ENCODE assay signal across 24 cellular contexts in the genomic region with DNA sequence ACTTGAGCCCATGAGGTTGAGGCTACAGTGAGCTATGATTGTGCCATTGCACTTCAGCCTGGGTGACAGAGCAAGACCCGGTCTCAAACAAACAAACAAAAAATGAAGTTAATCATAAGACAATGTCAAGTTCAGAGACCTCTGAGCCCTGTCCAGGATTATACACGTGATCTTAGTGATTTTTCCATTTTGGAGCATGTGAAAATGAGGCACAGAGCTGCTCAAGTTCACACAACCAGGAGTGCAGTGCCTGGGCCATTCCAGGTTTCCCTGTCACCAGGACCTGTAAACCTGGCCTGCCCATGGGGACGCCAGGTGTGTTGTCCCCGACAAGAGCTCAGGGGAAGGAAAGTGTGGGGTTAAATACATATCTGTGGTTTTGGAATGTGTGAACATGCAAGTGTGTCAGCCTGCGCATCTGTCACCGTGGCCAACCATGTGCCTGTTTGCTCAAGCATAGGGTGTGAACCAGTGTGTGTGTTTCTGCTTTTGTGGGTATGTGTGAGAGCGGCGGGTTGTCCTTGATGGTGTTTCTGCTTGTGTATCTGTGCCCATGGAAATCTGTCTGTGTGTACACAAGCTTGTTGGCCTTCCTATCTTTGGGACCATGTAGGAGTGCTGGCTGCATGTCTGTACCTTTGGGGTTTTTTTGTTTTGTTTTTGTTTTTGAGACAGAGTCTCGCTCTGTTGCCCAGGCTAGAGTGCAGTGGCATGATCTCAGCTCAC. TPM values are rescaled to one million over a fixed set of nuclear protein-coding genes. Genes with fewer than 3 reads are reported as not detected.
A peak's percentile ranks its signal among the peaks of the same experiment; 100 is the strongest.
DNase-seq lines count a peak whose midpoint lies in the region; ATAC-seq, FAIRE-seq and TF ChIP-seq lines count a peak whose summit lies in the region.
"Had no signal": no experiment of that assay in that cellular context is flagged by ENCODE, and none has a peak within 500 bp of the region (broad histone marks: within the 10 kb centered on the region; RNA-seq: fewer than 3 reads in every experiment).

No MANE protein-coding gene starts in this region.

- no peaks in the 10 kb centered on the region for H3K79me1 ChIP-seq in H1 (ENCODE audit: low read depth, low read length)
- no peaks in the 10 kb centered on the region for H3K79me1 ChIP-seq in trophoblast cell (ENCODE audit: low read length)

- H4K8ac ChIP-seq in H1 (ENCODE audit: extremely low read depth, insufficient read depth, low read length) (no peak overlapping the region), trophoblast cell (ENCODE audit: low read depth, low read length) (no peak overlapping the region)

- no peak for ATAC-seq in heart left ventricle
- no peak for ATAC-seq in Right ventricle myocardium inferior
- no peak for ATAC-seq in GM21390 (IDR thresholded peaks at IDR 0.05; ENCODE audit: unreplicated experiment)
- ATAC-seq in GM21619 (IDR thresholded peaks at IDR 0.05; ENCODE audit: unreplicated experiment), result no peak

- no peak overlapping the region for H2BK15ac ChIP-seq in H1 (ENCODE audit: low read length)

- no peak for TF ChIP-seq EP300 in H1 (IDR thresholded peaks at IDR 0.05; ENCODE audit: borderline replicate concordance in 1 of 2, low read depth in 2 of 2, low read length in 2 of 2)

- H4K12ac ChIP-seq in trophoblast cell (ENCODE audit: low read depth, low read length), result no peak overlapping the region

- H4K5ac ChIP-seq in H1 (ENCODE audit: insufficient read length, low read depth, low read length), result no peak overlapping the region

- peak overlapping the region; percentile 51 for H3K27ac Mint-ChIP-seq in neural progenitor cell
- H3K27ac Mint-ChIP-seq: CD4-positive, alpha-beta T cell; mesothelial cell of epicardium; T-helper 2 cell treated with Interferon-gamma antibody and Interleukin-4, amounts not matched to agents 5 μg/mL and 100 μg/mL, for 36 hours had no signal

- H3K4me3 ChIP-seq in heart left ventricle, result no peak overlapping the region
- H3K4me3 ChIP-seq in H1 (ENCODE audit: extremely low read depth in 1 of 4, insufficient read depth in 2 of 4, low read depth in 3 of 4, low read length in 4 of 4), result no peak overlapping the region
- H3K4me3 ChIP-seq in neural progenitor cell, result no peak overlapping the region
- no peak overlapping the region for H3K4me3 ChIP-seq in uterus
- no peak overlapping the region for H3K4me3 ChIP-seq in trophoblast cell (ENCODE audit: low read depth, low read length)
- H3K4me3 ChIP-seq: cardiac muscle cell, SJCRH30, upper lobe of left lung had no signal

- peaks cover 0 to 63% (median 36%) of the 10 kb centered on the region in 12 donors for H3K4me1 ChIP-seq in heart left ventricle
- peaks cover 3 to 26% (median 19%) of the 10 kb centered on the region in 4 experiments; a peak in 6 of 7 replicates for H3K4me1 ChIP-seq in H1 (replicated peaks in 1 of 4; ENCODE audit: control insufficient read depth in 3 of 4, insufficient read depth in 4 of 4, low read length in 3 of 4)
- peaks cover 29% of the 10 kb centered on the region for H3K4me1 ChIP-seq in neural progenitor cell
- H3K4me1 ChIP-seq in uterus, result no peaks in the 10 kb centered on the region
- H3K4me1 ChIP-seq in trophoblast cell (ENCODE audit: control insufficient read depth in 1 of 2, insufficient read depth in 2 of 2, low read length in 2 of 2), result peaks cover 0 to 4% of the 10 kb centered on the region in 2 experiments
- H3K4me1 ChIP-seq: SJCRH30 had no signal

- H3K14ac ChIP-seq in H1 (ENCODE audit: insufficient read length), result no peak overlapping the region
- H3K14ac ChIP-seq in trophoblast cell (ENCODE audit: low read length), result no peak overlapping the region

- H3K36me3 Mint-ChIP-seq in neural progenitor cell, result no peaks in the 10 kb centered on the region
- H3K36me3 Mint-ChIP-seq: mesothelial cell of epicardium had no signal

- H3K27me3 Mint-ChIP-seq in neural progenitor cell (ENCODE audit: insufficient read depth, low read depth), result peaks cover 24% of the 10 kb centered on the region
- H3K27me3 Mint-ChIP-seq: CD4-positive, alpha-beta T cell had no signal

- H3K27me3 ChIP-seq in heart left ventricle (peaks cover 0 to 8% (median 0%) of the 10 kb centered on the region in 9 donors), H1 (replicated peaks in 1 of 4; ENCODE audit: control insufficient read depth in 3 of 4, extremely low read depth in 1 of 4, insufficient read depth in 3 of 4, low read length in 3 of 4) (peaks cover 0 to 3% (median 1%) of the 10 kb centered on the region in 4 experiments; a peak in 3 of 7 replicates), neural progenitor cell (peaks cover 20% of the 10 kb centered on the region), uterus (no peaks in the 10 kb centered on the region), trophoblast cell (ENCODE audit: insufficient read depth, low read length) (peaks cover 8% of the 10 kb centered on the region)

- H2AFZ ChIP-seq in H1 (ENCODE audit: low read length) (no peak overlapping the region), neural progenitor cell (replicated peaks) (no peak overlapping the region), trophoblast cell (ENCODE audit: insufficient read depth, low read length, poor library complexity) (no peak overlapping the region)

- intact Hi-C loops in heart left ventricle (cut with DNase I) (loop anchor here in 9 of 10 donors (2.0 to 10.0 kb wide), 6 partner anchors 22 to 165 kb away; partner anchors contain the start of genes FXYD3 (in 1 of the 9) and HPN (in 1 of the 9)), Right ventricle myocardium inferior (cut with DNase I) (no loop called here), uterus (cut with DNase I; ENCODE audit: low total_unique reads) (no loop called here)

- H3K4ac ChIP-seq in H1 (replicated peaks; ENCODE audit: insufficient read length, low read depth, low read length) (no peak overlapping the region), trophoblast cell (ENCODE audit: low read depth, low read length) (no peak overlapping the region)

- no peak for FAIRE-seq in H1 (lab: Jason Lieb, UNC)
- FAIRE-seq: HTR-8/SVneo, keratinocyte had no signal

- DNase-seq in heart left ventricle (peak in 1 of 5 donors; percentile 28), Right ventricle myocardium inferior (ENCODE audit: missing footprints) (no peak), H1 (ENCODE audit: low read depth in 1 of 2, low spot score in 2 of 2) (no peak), neural progenitor cell (ENCODE audit: low spot score) (no peak), uterus (no peak), trophoblast cell (no peak)
- DNase-seq: ACHN; CD4-positive, alpha-beta T cell; effector CD4-positive, alpha-beta T cell; NCI-H187 treated with DMSO at 0.1 percent for 48 hours; NCI-H510A; OCI-M1; SJCRH30; upper lobe of left lung had no signal

- H2BK120ac ChIP-seq in H1 (replicated peaks; ENCODE audit: low read depth, low read length) (no peak overlapping the region), trophoblast cell (ENCODE audit: insufficient read depth, low read length, poor library complexity) (no peak overlapping the region)

- H2BK5ac ChIP-seq in H1 (ENCODE audit: low read depth, low read length), result no peak overlapping the region
- no peak overlapping the region for H2BK5ac ChIP-seq in trophoblast cell (ENCODE audit: low read depth, low read length, poor library complexity)

- H3K9me3 ChIP-seq in heart left ventricle (no peaks in the 10 kb centered on the region), H1 (ENCODE audit: insufficient read depth in 2 of 2, low read depth in 1 of 2, low read length in 1 of 2) (no peaks in the 10 kb centered on the region), neural progenitor cell (ENCODE audit: low read depth) (no peaks in the 10 kb centered on the region), uterus (no peaks in the 10 kb centered on the region), trophoblast cell (ENCODE audit: insufficient read depth, low read depth, low read length) (peaks cover 4% of the 10 kb centered on the region)
- H3K9me3 ChIP-seq: SJCRH30, upper lobe of left lung had no signal

- TF ChIP-seq CTCF in heart left ventricle (IDR thresholded peaks at IDR 0.05), result no peak
- no peak for TF ChIP-seq CTCF in H1 (IDR thresholded peaks at IDR 0.05; ENCODE audit: control extremely low read depth in 1 of 3, insufficient read depth in 1 of 3, low read depth in 1 of 3, low read length in 3 of 3)
- TF ChIP-seq CTCF in neural progenitor cell (IDR thresholded peaks at IDR 0.05), result no peak
- TF ChIP-seq CTCF in uterus (IDR thresholded peaks at IDR 0.05), result no peak

- POLR2A ChIA-PET in H1 (lab: Charles Lee; ENCODE audit: partially characterized antibody), result interaction anchor here (0.7 to 2.8 kb wide), 6 partner anchors 11 to 69 kb away, joined by 3 to 9 read pairs (median 5); no protein-coding TSS in a partner anchor

- no peak overlapping the region for H3K9ac ChIP-seq in H1 (replicated peaks in 1 of 4; ENCODE audit: extremely low read depth in 1 of 4, low read depth in 3 of 4, low read length in 3 of 4)
- no peak overlapping the region for H3K9ac ChIP-seq in neural progenitor cell
- no peak overlapping the region for H3K9ac ChIP-seq in trophoblast cell (ENCODE audit: low read length)

- peaks cover 0 to 6% (median 0%) of the 10 kb centered on the region in 9 donors for H3K36me3 ChIP-seq in heart left ventricle
- no peaks in the 10 kb centered on the region for H3K36me3 ChIP-seq in H1 (ENCODE audit: control insufficient read depth in 2 of 4, insufficient read depth in 4 of 4, low read length in 3 of 4)
- H3K36me3 ChIP-seq in neural progenitor cell, result no peaks in the 10 kb centered on the region
- no peaks in the 10 kb centered on the region for H3K36me3 ChIP-seq in uterus
- H3K36me3 ChIP-seq in trophoblast cell (ENCODE audit: control insufficient read depth in 1 of 2, insufficient read depth in 2 of 2, low read length in 2 of 2), result no peaks in the 10 kb centered on the region
- H3K36me3 ChIP-seq: cardiac muscle cell, SJCRH30, upper lobe of left lung had no signal

- H3K79me2 ChIP-seq in H1 (ENCODE audit: control insufficient read depth in 1 of 2, insufficient read depth in 2 of 2, low read length in 2 of 2) (no peaks in the 10 kb centered on the region), neural progenitor cell (ENCODE audit: low read depth) (no peaks in the 10 kb centered on the region), trophoblast cell (ENCODE audit: control insufficient read depth, insufficient read depth, low read length, poor library complexity) (no peaks in the 10 kb centered on the region)

- 51 to 60% (median 55%) methylated on average over 9 of the region's 9 CpGs for WGBS in heart left ventricle, 4 donors
- 96% methylated on average over 9 of the region's 9 CpGs; no CpG with 5 or more reads in 1 of the 2 experiments for WGBS in H1 (ENCODE audit: extremely low coverage in 1 of 2, insufficient coverage in 1 of 2, insufficient read length in 1 of 2, insufficient replicate concordance in 2 of 2, low coverage in 1 of 2, low lambda C conversion rate in 2 of 2, missing lambda C conversion rate in 1 of 2), 2 experiments
- no CpG with 5 or more reads among the region's 9 CpGs for WGBS in trophoblast cell (ENCODE audit: extremely low coverage, insufficient coverage, insufficient read length)

- no peak overlapping the region for H2BK20ac ChIP-seq in H1 (ENCODE audit: low read length)

- no peak for TF ChIP-seq POLR2A in heart left ventricle (IDR thresholded peaks at IDR 0.05)
- no peak for TF ChIP-seq POLR2A in H1 (IDR thresholded peaks at IDR 0.05; ENCODE audit: control extremely low read depth in 1 of 2, low read depth in 2 of 2, low read length in 2 of 2)
- TF ChIP-seq POLR2A in uterus (IDR thresholded peaks at IDR 0.05), result no peak

- H3K23ac ChIP-seq in H1 (ENCODE audit: insufficient read length), result no peak overlapping the region
- H3K23ac ChIP-seq in trophoblast cell (ENCODE audit: low read length), result no peak overlapping the region

- peaks cover 19% of the 10 kb centered on the region for H3F3A ChIP-seq in neural progenitor cell (ENCODE audit: low read depth)

- H4K20me1 ChIP-seq in H1 (replicated peaks in 1 of 2; ENCODE audit: control insufficient read depth in 1 of 2, insufficient read depth in 2 of 2, low read length in 2 of 2) (no peaks in the 10 kb centered on the region), neural progenitor cell (ENCODE audit: low read depth) (peaks cover 3% of the 10 kb centered on the region)

- H3K4me2 ChIP-seq in H1 (ENCODE audit: insufficient read depth in 1 of 2, low read depth in 2 of 2, low read length in 2 of 2) (no peak overlapping the region), neural progenitor cell (no peak overlapping the region), trophoblast cell (ENCODE audit: low read length) (no peak overlapping the region)

- no peak overlapping the region for H3K56ac ChIP-seq in H1 (replicated peaks; ENCODE audit: insufficient read length, low read depth, low read length)

- H3K23me2 ChIP-seq in H1 (ENCODE audit: low read depth, low read length), result peaks cover 14% of the 10 kb centered on the region

- H3K18ac ChIP-seq in H1 (ENCODE audit: extremely low read depth, low read length), result no peak overlapping the region
- H3K18ac ChIP-seq in trophoblast cell (ENCODE audit: low read length), result no peak overlapping the region

- peaks cover 51% of the 10 kb centered on the region for H3K4me1 Mint-ChIP-seq in neural progenitor cell

- H2AK5ac ChIP-seq in H1 (ENCODE audit: low read depth, low read length) (no peak overlapping the region), trophoblast cell (ENCODE audit: low read length) (no peak overlapping the region)

- no peak overlapping the region for H2BK12ac ChIP-seq in H1 (ENCODE audit: low read depth, low read length)
- no peak overlapping the region for H2BK12ac ChIP-seq in trophoblast cell (ENCODE audit: low read length)

- TF ChIP-seq RAD21 in H1 (IDR thresholded peaks at IDR 0.05 in 1 of 2, conservative IDR thresholded peaks at IDR 0.05 in 1 of 2; ENCODE audit: low read depth in 2 of 2, low read length in 2 of 2), result no peak

- CTCF ChIA-PET in H1 (lab: Charles Lee; ENCODE audit: partially characterized antibody), result interaction anchor here (0.7 to 10.2 kb wide), 23 partner anchors 8 to 123 kb away, joined by 3 to 154 read pairs (median 6); partner anchors contain the start of genes FXYD3, FXYD5 and HPN

- H4K91ac ChIP-seq in H1 (replicated peaks; ENCODE audit: insufficient read length, low read length) (peak overlapping the region; percentile 11), trophoblast cell (ENCODE audit: low read depth, low read length) (no peak overlapping the region)

- H3K27ac ChIP-seq in heart left ventricle, result peak overlapping the region in 7 of 12 donors; percentile 89 to 100 (median 96)
- no peak overlapping the region for H3K27ac ChIP-seq in H1 (ENCODE audit: low read depth, low read length)
- H3K27ac ChIP-seq in neural progenitor cell, result no peak overlapping the region
- H3K27ac ChIP-seq in uterus, result peak overlapping the region; percentile 95 to 97
- no peak overlapping the region for H3K27ac ChIP-seq in trophoblast cell (ENCODE audit: low read depth, low read length)
- H3K27ac ChIP-seq: SJCRH30 had no signal

- H3K4me3 Mint-ChIP-seq in neural progenitor cell, result peak overlapping the region; percentile 8
- H3K4me3 Mint-ChIP-seq: CD4-positive, alpha-beta T cell; mesothelial cell of epicardium; T-helper 2 cell treated with Interferon-gamma antibody and Interleukin-4, amounts not matched to agents 5 μg/mL and 100 μg/mL, for 36 hours had no signal

- H3K9me3 Mint-ChIP-seq in neural progenitor cell, result peaks cover 8% of the 10 kb centered on the region
- H3K9me3 Mint-ChIP-seq: CD4-positive, alpha-beta T cell; mesothelial cell of epicardium; T-helper 2 cell treated with Interferon-gamma antibody and Interleukin-4, amounts not matched to agents 5 μg/mL and 100 μg/mL, for 36 hours had no signal

RNA-seq across cellular contexts. Expression of gene FXYD1, which starts 1.5 kb away (rescaled TPM):
- total RNA-seq in heart left ventricle, result 100 to 1,000 TPM; 261 to 631 (median 412) TPM
- polyA plus RNA-seq in heart left ventricle, result 100 to 1,000 TPM; 129 to 439 TPM
- 556 TPM for total RNA-seq in Right ventricle myocardium inferior
- total RNA-seq in H1 (2021; fragmentation: NEBNext Ultra II Directional; extraction: Animal tissue kit (Norgen Biotek cat#: 25700)), result 8.1 and 10.3 TPM in 2 replicates
- 1.6 and 3.3 TPM in 2 replicates for polyA plus RNA-seq in H1 (2011; rRNA removed)
- 2.7 TPM for polyA plus RNA-seq in H1 (2011; cell fraction: cytosol; rRNA removed)
- 6.7 TPM for polyA plus RNA-seq in H1 (2011; cell fraction: nucleus; rRNA removed)
- polyA plus RNA-seq in H1 (2012, experiment 1 of 2), result 7.4 to 19.9 TPM (median 15.6 TPM) in 4 replicates
- polyA plus RNA-seq in H1 (2012, experiment 2 of 2), result 4.1 TPM
- polyA plus RNA-seq in H1 (2013, experiment 1 of 2), result 10.4 TPM
- 10.3 TPM for polyA plus RNA-seq in H1 (2013, experiment 2 of 2)
- polyA minus RNA-seq in H1 (2011; rRNA and poly(A)+ RNA removed), result 0.49 and 0.69 TPM in 2 replicates
- polyA minus RNA-seq in H1 (2011; cell fraction: cytosol; rRNA and poly(A)+ RNA removed), result 2.1 TPM
- 4.1 TPM for polyA minus RNA-seq in H1 (2011; cell fraction: nucleus; rRNA and poly(A)+ RNA removed)
- total RNA-seq in neural progenitor cell (ENCODE audit: low replicate concordance), result 0.46 TPM in 1 of 2 replicates, not detected in the other
- total RNA-seq in uterus, result 100 to 1,000 TPM in 2 of 4 donors, 10 to 100 TPM in 2; 18.1 to 214 (median 105) TPM
- polyA plus RNA-seq in trophoblast cell (2013), result not detected in 2 replicates
- total RNA-seq: activated CD8-positive, alpha-beta memory T cell treated with anti-CD3 and anti-CD28 coated beads for 36 hours; SJCRH30 had no signal

RNA-seq across cellular contexts. Expression of gene LGI4, which starts 2.3 kb away (rescaled TPM):
- total RNA-seq in heart left ventricle (10 to 100 TPM in 3 of 9 donors, 1 to 10 TPM in 6; 2.2 to 15.1 (median 6.0) TPM), Right ventricle myocardium inferior (10.0 TPM), neural progenitor cell (ENCODE audit: low replicate concordance) (0.81 TPM in 1 of 2 replicates, not detected in the other), uterus (10 to 100 TPM in 3 of 4 donors, 1 to 10 TPM in 1; 5.1 to 44.4 (median 19.7) TPM)
- polyA plus RNA-seq in heart left ventricle (10 to 100 TPM in 1 of 2 donors, 1 to 10 TPM in 1; 4.2 to 14.2 TPM), H1 (2011; rRNA removed) (8.2 and 9.4 TPM in 2 replicates)
- total RNA-seq in H1 (2021; fragmentation: NEBNext Ultra II Directional; extraction: Animal tissue kit (Norgen Biotek cat#: 25700)), result 2.0 and 2.9 TPM in 2 replicates
- 9.4 TPM for polyA plus RNA-seq in H1 (2011; cell fraction: cytosol; rRNA removed)
- polyA plus RNA-seq in H1 (2011; cell fraction: nucleus; rRNA removed), result 32.9 TPM
- polyA plus RNA-seq in H1 (2012, experiment 1 of 2), result 5.6 to 9.8 TPM (median 8.1 TPM) in 4 replicates
- polyA plus RNA-seq in H1 (2012, experiment 2 of 2), result 2.6 TPM
- polyA plus RNA-seq in H1 (2013, experiment 1 of 2), result 2.1 TPM
- polyA plus RNA-seq in H1 (2013, experiment 2 of 2), result 2.1 TPM
- 0.88 and 2.1 TPM in 2 replicates for polyA minus RNA-seq in H1 (2011; rRNA and poly(A)+ RNA removed)
- polyA minus RNA-seq in H1 (2011; cell fraction: cytosol; rRNA and poly(A)+ RNA removed), result 0.66 TPM
- polyA minus RNA-seq in H1 (2011; cell fraction: nucleus; rRNA and poly(A)+ RNA removed), result 4.2 TPM
- 0.22 and 0.33 TPM in 2 replicates for polyA plus RNA-seq in trophoblast cell (2013)
- total RNA-seq: activated CD8-positive, alpha-beta memory T cell treated with anti-CD3 and anti-CD28 coated beads for 36 hours; SJCRH30 had no signal

RNA-seq across cellular contexts. Expression of gene FXYD7, which starts 5.9 kb away (rescaled TPM):
- total RNA-seq in heart left ventricle, result under 1 TPM in 3 of 9 donors, not detected in 6; 0.21 to 0.52 (median 0.28) TPM
- not detected for polyA plus RNA-seq in heart left ventricle
- total RNA-seq in Right ventricle myocardium inferior, result not detected
- total RNA-seq in H1 (2021; fragmentation: NEBNext Ultra II Directional; extraction: Animal tissue kit (Norgen Biotek cat#: 25700)), result 14.3 and 15.4 TPM in 2 replicates
- polyA plus RNA-seq in H1 (2011; rRNA removed), result 12.1 and 17.5 TPM in 2 replicates
- polyA plus RNA-seq in H1 (2011; cell fraction: cytosol; rRNA removed), result 9.0 TPM
- polyA plus RNA-seq in H1 (2011; cell fraction: nucleus; rRNA removed), result 18.6 TPM
- 20.2 to 24.4 TPM (median 21.9 TPM) in 4 replicates for polyA plus RNA-seq in H1 (2012, experiment 1 of 2)
- 20.8 TPM for polyA plus RNA-seq in H1 (2012, experiment 2 of 2)
- polyA plus RNA-seq in H1 (2013, experiment 1 of 2), result 22.7 TPM
- polyA plus RNA-seq in H1 (2013, experiment 2 of 2), result 23.8 TPM
- 2.2 and 3.6 TPM in 2 replicates for polyA minus RNA-seq in H1 (2011; rRNA and poly(A)+ RNA removed)
- polyA minus RNA-seq in H1 (2011; cell fraction: cytosol; rRNA and poly(A)+ RNA removed), result 1.5 TPM
- 3.2 TPM for polyA minus RNA-seq in H1 (2011; cell fraction: nucleus; rRNA and poly(A)+ RNA removed)
- total RNA-seq in neural progenitor cell (ENCODE audit: low replicate concordance), result 0.13 and 0.56 TPM in 2 replicates
- 1 to 10 TPM in 1 of 4 donors, under 1 TPM in 1, not detected in 2; 0.83 to 3.7 TPM for total RNA-seq in uterus
- 0.14 and 0.32 TPM in 2 replicates for polyA plus RNA-seq in trophoblast cell (2013)
- total RNA-seq: activated CD8-positive, alpha-beta memory T cell treated with anti-CD3 and anti-CD28 coated beads for 36 hours; fibroblast of lung; osteocyte; SJCRH30 had no signal
- polyA plus RNA-seq: fibroblast of lung, keratinocyte had no signal

RNA-seq across cellular contexts. Expression of gene FXYD5, which starts 17.4 kb away (rescaled TPM):
- total RNA-seq in heart left ventricle, result 10 to 100 TPM; 15.3 to 87.9 (median 19.5) TPM
- polyA plus RNA-seq in heart left ventricle, result 10 to 100 TPM; 31.0 to 59.2 TPM
- total RNA-seq in Right ventricle myocardium inferior, result 23.5 TPM
- 99.0 and 104 TPM in 2 replicates for total RNA-seq in H1 (2021; fragmentation: NEBNext Ultra II Directional; extraction: Animal tissue kit (Norgen Biotek cat#: 25700))
- polyA plus RNA-seq in H1 (2011; rRNA removed), result 167 and 191 TPM in 2 replicates
- polyA plus RNA-seq in H1 (2011; cell fraction: cytosol; rRNA removed), result 117 TPM
- 131 TPM for polyA plus RNA-seq in H1 (2011; cell fraction: nucleus; rRNA removed)
- polyA plus RNA-seq in H1 (2012, experiment 1 of 2), result 113 to 185 TPM (median 177 TPM) in 4 replicates
- polyA plus RNA-seq in H1 (2012, experiment 2 of 2), result 175 TPM
- 277 TPM for polyA plus RNA-seq in H1 (2013, experiment 1 of 2)
- polyA plus RNA-seq in H1 (2013, experiment 2 of 2), result 347 TPM
- 89.3 and 107 TPM in 2 replicates for polyA minus RNA-seq in H1 (2011; rRNA and poly(A)+ RNA removed)
- 89.5 TPM for polyA minus RNA-seq in H1 (2011; cell fraction: cytosol; rRNA and poly(A)+ RNA removed)
- polyA minus RNA-seq in H1 (2011; cell fraction: nucleus; rRNA and poly(A)+ RNA removed), result 51.4 TPM
- 7.8 and 11.6 TPM in 2 replicates for total RNA-seq in neural progenitor cell (ENCODE audit: low replicate concordance)
- total RNA-seq in uterus, result 10 to 100 TPM; 10.9 to 86.2 (median 34.2) TPM
- polyA plus RNA-seq in trophoblast cell (2013), result 205 and 212 TPM in 2 replicates

RNA-seq across cellular contexts. Expression of gene FXYD3, which starts 21.5 kb away (rescaled TPM):
- total RNA-seq in heart left ventricle (1 to 10 TPM in 2 of 9 donors, under 1 TPM in 4, not detected in 3; 0.37 to 2.5 (median 0.80) TPM), Right ventricle myocardium inferior (2.3 TPM), neural progenitor cell (ENCODE audit: low replicate concordance) (not detected in 2 replicates), uterus (1 to 10 TPM; 1.5 to 3.8 (median 1.6) TPM)
- polyA plus RNA-seq in heart left ventricle (1 to 10 TPM in 1 of 2 donors, under 1 TPM in 1; 0.98 to 1.1 TPM), H1 (2011; rRNA removed) (0.09 and 0.33 TPM in 2 replicates)
- total RNA-seq in H1 (2021; fragmentation: NEBNext Ultra II Directional; extraction: Animal tissue kit (Norgen Biotek cat#: 25700)), result 0.86 TPM in 1 of 2 replicates, not detected in the other
- polyA plus RNA-seq in H1 (2011; cell fraction: cytosol; rRNA removed), result 0.22 TPM
- 0.66 TPM for polyA plus RNA-seq in H1 (2011; cell fraction: nucleus; rRNA removed)
- polyA plus RNA-seq in H1 (2012, experiment 1 of 2), result 0.41 to 0.76 TPM (median 0.57 TPM) in 3 of 4 replicates, not detected in the other
- not detected for polyA plus RNA-seq in H1 (2012, experiment 2 of 2)
- 0.10 TPM for polyA plus RNA-seq in H1 (2013, experiment 1 of 2)
- polyA plus RNA-seq in H1 (2013, experiment 2 of 2), result 0.37 TPM
- polyA minus RNA-seq in H1 (2011; rRNA and poly(A)+ RNA removed), result 1.5 TPM in 1 of 2 replicates, not detected in the other
- not detected for polyA minus RNA-seq in H1 (2011; cell fraction: cytosol; rRNA and poly(A)+ RNA removed)
- polyA minus RNA-seq in H1 (2011; cell fraction: nucleus; rRNA and poly(A)+ RNA removed), result not detected
- polyA plus RNA-seq in trophoblast cell (2013), result 1.9 and 2.6 TPM in 2 replicates
- total RNA-seq: activated CD8-positive, alpha-beta memory T cell treated with anti-CD3 and anti-CD28 coated beads for 36 hours; cardiac muscle cell; CD4-positive, alpha-beta T cell; fibroblast of lung; osteocyte; SJCRH30 had no signal
- polyA plus RNA-seq: fibroblast of lung had no signal

Comparison
In these comparisons a context has a peak if more than half of its experiments do, and no peak if none do; other contexts are left out.
1. intact Hi-C loops: an anchor here in heart left ventricle (2.0 to 10.0 kb wide); none called in Right ventricle myocardium inferior and uterus.
2. H3K27ac ChIP-seq: peak in heart left ventricle (7 of 12) and uterus (2 of 2); none in H1 (single experiment), neural progenitor cell (single experiment) and trophoblast cell (single experiment).